Comparison of ENCODE assay signal across 27 cellular contexts in the genomic region with DNA sequence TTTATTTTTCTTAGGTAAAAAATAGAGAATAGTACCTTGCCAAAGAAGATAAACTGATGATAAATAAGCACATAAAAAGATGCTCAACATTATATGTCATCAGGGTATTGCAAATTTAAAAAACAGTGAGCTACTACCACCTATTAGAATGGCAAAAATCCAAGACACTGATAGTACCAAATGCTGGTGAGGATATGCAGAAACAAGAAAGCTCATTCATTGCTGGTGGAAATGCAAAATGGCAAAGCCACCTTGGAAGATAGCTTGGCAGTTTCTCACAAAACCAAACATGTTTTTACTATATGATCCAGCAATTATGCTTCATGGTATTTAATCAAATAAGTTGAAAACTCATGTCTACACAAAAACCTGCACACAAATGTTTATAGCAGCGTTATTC.
"Had no signal": no experiment of that assay in that cellular context is flagged by ENCODE, and none has a peak within 500 bp of the region (broad histone marks: within the 10 kb centered on the region; RNA-seq: fewer than 3 reads in every experiment).

No MANE protein-coding gene starts in this region.

- ATAC-seq: stimulated activated effector memory CD8-positive, alpha-beta T cell treated with anti-CD3 and anti-CD28 coated beads, Interleukin-12 subunit alpha, Interleukin-12 subunit beta, amount 100 ng/mL, for 72 hours; stimulated activated memory B cell treated with anti-CD40 and anti-IgM and Interleukin-4, amounts not matched to agents 10 μg/mL and 1 μg/mL and 100 μg/mL, for 72 hours; stimulated activated naive B cell treated with anti-CD40 and anti-IgM and Interleukin-4, amounts not matched to agents 10 μg/mL and 1 μg/mL and 100 μg/mL, for 72 hours; stimulated activated naive CD8-positive, alpha-beta T cell treated with anti-CD3 and anti-CD28 coated beads, Interleukin-15, amount 100 ng/mL, for 72 hours; stimulated activated naive CD8-positive, alpha-beta T cell treated with anti-CD3 and anti-CD28 coated beads, Interleukin-15, Interleukin-2, amounts not matched to agents 100 U/mL and 50 U/mL, for 24 hours; upper lobe of right lung had no signal

- H3K27ac ChIP-seq: stomach, suprapubic skin, testis, thoracic aorta, thyroid gland, tibial artery, tibial nerve, transverse colon, upper lobe of left lung, upper lobe of right lung, uterus, vagina had no signal

- FAIRE-seq: urothelium cell line had no signal

- H3K27me3 ChIP-seq: stomach, suprapubic skin, testis, thyroid gland, tibial artery, tibial nerve, transverse colon, upper lobe of left lung, upper lobe of right lung, uterus, vagina had no signal

- H3K36me3 ChIP-seq: stomach, suprapubic skin, thoracic aorta, thyroid gland, tibial artery, tibial nerve, transverse colon, upper lobe of left lung, upper lobe of right lung, uterus, vagina had no signal

- DNase-seq: stimulated activated CD4-positive, alpha-beta T cell treated with anti-CD3 and anti-CD28 coated beads, Interleukin-2, amount 100 ng/mL, for 48 hours; stimulated activated CD4-positive, alpha-beta T cell treated with anti-CD3 and anti-CD28 coated beads, Interleukin-4, amount 100 ng/mL, for 1 hour; stimulated activated CD4-positive, alpha-beta T cell treated with anti-CD3 and anti-CD28 coated beads, Interleukin-4, amount 100 ng/mL, for 24 hours; stimulated activated CD4-positive, alpha-beta T cell treated with anti-CD3 and anti-CD28 coated beads, Interleukin-4, amount 100 ng/mL, for 4 hours; stimulated activated CD8-positive, alpha-beta memory T cell treated with anti-CD3 and anti-CD28 coated beads, Interleukin-4, amount 100 ng/mL, for 48 hours; stimulated activated naive B cell treated with anti-CD40 and anti-IgM and Interleukin-4, amounts not matched to agents 10 μg/mL and 1 μg/mL and 100 μg/mL, for 72 hours; stimulated activated naive CD4-positive, alpha-beta T cell; stimulated activated naive CD4-positive, alpha-beta T cell treated with Interleukin-2 at 50 U/mL for 16 hours; stimulated activated naive CD8-positive, alpha-beta T cell treated with anti-CD3 and anti-CD28 coated beads, Interleukin-15, amount 100 ng/mL, for 72 hours; stimulated activated naive CD8-positive, alpha-beta T cell treated with anti-CD3 and anti-CD28 coated beads, Interleukin-15, Interleukin-2, amounts not matched to agents 100 U/mL and 50 U/mL, for 24 hours; stomach; substantia nigra; testis; thyroid gland; tibial artery; transverse colon; trophoblast cell; upper lobe of left lung; upper lobe of right lung; uterus had no signal

- H3K9me3 ChIP-seq: stomach, suprapubic skin, testis, thoracic aorta, thyroid gland, tibial artery, tibial nerve, transverse colon, upper lobe of left lung, upper lobe of right lung, uterus, vagina had no signal

- H3K4me1 ChIP-seq: testis, uterus had no signal

- H3K4me3 ChIP-seq: stomach, suprapubic skin, testis, thoracic aorta, thyroid gland, tibial artery, tibial nerve, transverse colon, upper lobe of left lung, upper lobe of right lung, uterus, vagina had no signal
